Comparison of ENCODE assay signal across 10 cellular contexts in genomic region chr5:178241259-178241658, GRCh38. TPM values are rescaled to one million over a fixed set of nuclear protein-coding genes. Genes with fewer than 3 reads are reported as not detected.
A peak's percentile ranks its signal among the peaks of the same experiment; 100 is the strongest.
DNase-seq lines count a peak whose midpoint lies in the region; ATAC-seq and TF ChIP-seq lines count a peak whose summit lies in the region.
"Had no signal": no experiment of that assay in that cellular context is flagged by ENCODE, and none has a peak within 500 bp of the region (broad histone marks: within the 10 kb centered on the region; RNA-seq: fewer than 3 reads in every experiment).

No MANE protein-coding gene starts in this region.

- ATAC-seq in CD8-positive, alpha-beta T cell, result no peak
- ATAC-seq in natural killer cell treated with Interleukin-12 subunit alpha and Interleukin-12 subunit beta and Interleukin-15 and Interleukin-18, amount 100 ng/mL, for 72 hours, result peak in 1 of 2 donors; percentile 37
- ATAC-seq in GM19397 (IDR thresholded peaks at IDR 0.05; ENCODE audit: unreplicated experiment) (no peak), GM21526 (IDR thresholded peaks at IDR 0.05; ENCODE audit: low FRiP score, unreplicated experiment) (no peak)
- ATAC-seq: K562 had no signal

- H3K9me3 Mint-ChIP-seq in CD8-positive, alpha-beta T cell, result no peaks in the 10 kb centered on the region
- H3K9me3 Mint-ChIP-seq in IgD-negative memory B cell, result no peaks in the 10 kb centered on the region
- H3K9me3 Mint-ChIP-seq in natural killer cell treated with Interleukin-12 subunit alpha and Interleukin-12 subunit beta and Interleukin-15 and Interleukin-18, amount 100 ng/mL, for 72 hours, result no peaks in the 10 kb centered on the region

- POLR2A ChIA-PET in CD8-positive, alpha-beta T cell (lab: Charles Lee), result interaction anchor here (1.2 kb wide), 1 partner anchor 8 kb away, joined by 4 read pairs; no protein-coding TSS in a partner anchor

- CTCF ChIA-PET in CD8-positive, alpha-beta T cell (lab: Charles Lee), result no interaction called here

- H3K36me3 ChIP-seq in CD8-positive, alpha-beta T cell (ENCODE audit: insufficient read depth, low read length), result no peaks in the 10 kb centered on the region

- H3K4me1 ChIP-seq in CD8-positive, alpha-beta T cell (ENCODE audit: insufficient read depth, low read length), result peaks cover 56% of the 10 kb centered on the region

- no peaks in the 10 kb centered on the region for H3K27me3 ChIP-seq in CD8-positive, alpha-beta T cell (ENCODE audit: insufficient read depth, low read length)

- peak in 1 of 7 experiments; percentile 22 for DNase-seq in CD8-positive, alpha-beta T cell
- peak in 10 of 61 donors; percentile 4 to 39 (median 22) for DNase-seq in caudate nucleus (lab: John Stamatoyannopoulos, UW)
- DNase-seq in natural killer cell treated with Interleukin-12 subunit alpha and Interleukin-12 subunit beta and Interleukin-15 and Interleukin-18, amount 100 ng/mL, for 72 hours (ENCODE audit: low spot score), result no peak
- no peak for DNase-seq in HT-29 (ENCODE audit: low spot score)
- no peak for DNase-seq in NCI-H146 (lab: John Stamatoyannopoulos, UW)

- peak overlapping the region; percentile 67 for H3K4me3 Mint-ChIP-seq in CD8-positive, alpha-beta T cell
- peak overlapping the region; percentile 58 to 92 (median 77) for H3K4me3 Mint-ChIP-seq in IgD-negative memory B cell
- H3K4me3 Mint-ChIP-seq in natural killer cell treated with Interleukin-12 subunit alpha and Interleukin-12 subunit beta and Interleukin-15 and Interleukin-18, amount 100 ng/mL, for 72 hours, result peak overlapping the region; percentile 82

- no peaks in the 10 kb centered on the region for H3K27me3 Mint-ChIP-seq in CD8-positive, alpha-beta T cell (ENCODE audit: low read depth)
- no peaks in the 10 kb centered on the region for H3K27me3 Mint-ChIP-seq in IgD-negative memory B cell
- H3K27me3 Mint-ChIP-seq in natural killer cell treated with Interleukin-12 subunit alpha and Interleukin-12 subunit beta and Interleukin-15 and Interleukin-18, amount 100 ng/mL, for 72 hours, result no peaks in the 10 kb centered on the region

- H3K9me3 ChIP-seq in CD8-positive, alpha-beta T cell (ENCODE audit: low read length), result no peaks in the 10 kb centered on the region

- peak overlapping the region; percentile 89 for H3K27ac Mint-ChIP-seq in CD8-positive, alpha-beta T cell
- peak overlapping the region in 2 of 3 donors; percentile 76 to 78 for H3K27ac Mint-ChIP-seq in IgD-negative memory B cell
- peak overlapping the region; percentile 96 to 97 for H3K27ac Mint-ChIP-seq in natural killer cell treated with Interleukin-12 subunit alpha and Interleukin-12 subunit beta and Interleukin-15 and Interleukin-18, amount 100 ng/mL, for 72 hours

- intact Hi-C loops in CD8-positive, alpha-beta T cell (cut with DNase I, micrococcal nuclease), result no loop called here

- TF ChIP-seq CTCF in CD8-positive, alpha-beta T cell (IDR thresholded peaks at IDR 0.05), result no peak

- no peak overlapping the region for H3K27ac ChIP-seq in CD8-positive, alpha-beta T cell (ENCODE audit: low read depth, low read length)
- H3K27ac ChIP-seq in caudate nucleus (ENCODE audit: low read depth, low read length), result peak overlapping the region; percentile 59

- H3K4me3 ChIP-seq in CD8-positive, alpha-beta T cell (ENCODE audit: low read depth, low read length), result peak overlapping the region; percentile 31
- H3K4me3 ChIP-seq: K562 had no signal

- H3K4me1 Mint-ChIP-seq in CD8-positive, alpha-beta T cell (ENCODE audit: low read depth), result peaks cover 57% of the 10 kb centered on the region
- peaks cover 8 to 22% (median 19%) of the 10 kb centered on the region in 3 donors for H3K4me1 Mint-ChIP-seq in IgD-negative memory B cell
- H3K4me1 Mint-ChIP-seq in natural killer cell treated with Interleukin-12 subunit alpha and Interleukin-12 subunit beta and Interleukin-15 and Interleukin-18, amount 100 ng/mL, for 72 hours (ENCODE audit: low read depth in 2 of 2), result peaks cover 32 to 35% of the 10 kb centered on the region in 2 donors

- H3K36me3 Mint-ChIP-seq in CD8-positive, alpha-beta T cell, result no peaks in the 10 kb centered on the region
- no peaks in the 10 kb centered on the region for H3K36me3 Mint-ChIP-seq in IgD-negative memory B cell
- no peaks in the 10 kb centered on the region for H3K36me3 Mint-ChIP-seq in natural killer cell treated with Interleukin-12 subunit alpha and Interleukin-12 subunit beta and Interleukin-15 and Interleukin-18, amount 100 ng/mL, for 72 hours

RNA-seq across cellular contexts. Expression of gene PHYKPL, which starts 8.7 kb away (rescaled TPM):
- total RNA-seq in CD8-positive, alpha-beta T cell, result 10 to 100 TPM; 82.8 to 90.3 TPM
- polyA plus RNA-seq in IgD-negative memory B cell, result 58.1 TPM
- total RNA-seq in natural killer cell treated with Interleukin-12 subunit alpha and Interleukin-12 subunit beta and Interleukin-15 and Interleukin-18, amount 100 ng/mL, for 72 hours, result 100 to 1,000 TPM; 133 to 191 TPM
- total RNA-seq in HT-29 (2014; rRNA removed; shearing (Covaris generic)), result 46.0 and 59.0 TPM in 2 replicates

RNA-seq across cellular contexts. Expression of gene HNRNPAB, which starts 36.9 kb away (rescaled TPM):
- 10 to 100 TPM; 67.3 to 76.2 TPM for total RNA-seq in CD8-positive, alpha-beta T cell
- polyA plus RNA-seq in IgD-negative memory B cell, result 70.6 TPM
- total RNA-seq in natural killer cell treated with Interleukin-12 subunit alpha and Interleukin-12 subunit beta and Interleukin-15 and Interleukin-18, amount 100 ng/mL, for 72 hours, result 100 to 1,000 TPM; 314 to 481 TPM
- 212 and 225 TPM in 2 replicates for total RNA-seq in HT-29 (2014; rRNA removed; shearing (Covaris generic))

RNA-seq across cellular contexts. Expression of gene GMCL2, which starts 54.1 kb away (rescaled TPM):
- total RNA-seq in CD8-positive, alpha-beta T cell, result not detected
- polyA plus RNA-seq in IgD-negative memory B cell, result not detected
- not detected for total RNA-seq in natural killer cell treated with Interleukin-12 subunit alpha and Interleukin-12 subunit beta and Interleukin-15 and Interleukin-18, amount 100 ng/mL, for 72 hours
- not detected in 2 replicates for total RNA-seq in HT-29 (2014; rRNA removed; shearing (Covaris generic))
- total RNA-seq: mucosa of gallbladder had no signal
- polyA plus RNA-seq: K562 had no signal
